Comparison of ENCODE assay signal across 8 cellular contexts in genomic region chr1:209190591-209191241, GRCh38.
A peak's percentile ranks its signal among the peaks of the same experiment; 100 is the strongest.
DNase-seq lines count a peak whose midpoint lies in the region; ATAC-seq and TF ChIP-seq lines count a peak whose summit lies in the region.

No MANE protein-coding gene starts in this region.

- H3K4me3 Mint-ChIP-seq in natural killer cell (no peak overlapping the region), GM23338 (no peak overlapping the region)
- H3K4me3 Mint-ChIP-seq in natural killer cell treated with Interleukin-12 subunit alpha and Interleukin-12 subunit beta and Interleukin-15 and Interleukin-18, amount 100 ng/mL, for 72 hours: no peak overlapping the region
- no peak overlapping the region for H3K4me3 Mint-ChIP-seq in CD4-positive, alpha-beta T cell

- no peaks in the 10 kb centered on the region for H3K79me2 ChIP-seq in GM23338 (replicated peaks; ENCODE audit: insufficient read depth)

- POLR2A ChIA-PET in CD4-positive, alpha-beta T cell (lab: Charles Lee): no interaction called here

- CTCF ChIA-PET in CD4-positive, alpha-beta T cell (lab: Charles Lee): no interaction called here

- no peaks in the 10 kb centered on the region for H4K20me1 ChIP-seq in GM23338 (replicated peaks; ENCODE audit: insufficient read depth)

- H2AFZ ChIP-seq in GM23338: peak overlapping the region; percentile 30; the same call in 1 of the 2 replicates

- H3F3A ChIP-seq in GM23338 (replicated peaks; ENCODE audit: low read depth): no peaks in the 10 kb centered on the region

- H3K27me3 ChIP-seq in GM23338 (ENCODE audit: insufficient read depth): no peaks in the 10 kb centered on the region
- H3K27me3 ChIP-seq in CD4-positive, alpha-beta T cell (ENCODE audit: control insufficient read depth, insufficient read depth, low read length): no peaks in the 10 kb centered on the region

- H3K9me3 Mint-ChIP-seq in natural killer cell (peaks cover 2 to 3% of the 10 kb centered on the region in 2 donors), GM23338 (peaks cover 16% of the 10 kb centered on the region)
- H3K9me3 Mint-ChIP-seq in natural killer cell treated with Interleukin-12 subunit alpha and Interleukin-12 subunit beta and Interleukin-15 and Interleukin-18, amount 100 ng/mL, for 72 hours: peaks cover 7% of the 10 kb centered on the region
- peaks cover 9% of the 10 kb centered on the region for H3K9me3 Mint-ChIP-seq in CD4-positive, alpha-beta T cell

- H3K27ac Mint-ChIP-seq in natural killer cell (no peak overlapping the region), GM23338 (no peak overlapping the region)
- no peak overlapping the region for H3K27ac Mint-ChIP-seq in natural killer cell treated with Interleukin-12 subunit alpha and Interleukin-12 subunit beta and Interleukin-15 and Interleukin-18, amount 100 ng/mL, for 72 hours
- H3K27ac Mint-ChIP-seq in CD4-positive, alpha-beta T cell: no peak overlapping the region

- H3K9me3 ChIP-seq in CD4-positive, alpha-beta T cell (ENCODE audit: control insufficient read depth, low read length): peaks cover 10% of the 10 kb centered on the region

- H3K4me1 ChIP-seq in GM23338 (ENCODE audit: insufficient read depth): peaks cover 26% of the 10 kb centered on the region

- H3K4me3 ChIP-seq in GM23338 (no peak overlapping the region), fibroblast of the aortic adventitia (ENCODE audit: low read depth, low read length) (no peak overlapping the region)

- no peaks in the 10 kb centered on the region for H3K36me3 ChIP-seq in GM23338 (ENCODE audit: insufficient read depth)

- intact Hi-C loops in natural killer cell (cut with micrococcal nuclease): no loop called here
- intact Hi-C loops in CD4-positive, alpha-beta T cell (cut with DNase I, micrococcal nuclease): no loop called here

- 0 out of 2 replicates have a peak, but pooled peaks cover 4% of the 10 kb centered on the region for H3K9me2 ChIP-seq in GM23338 (ENCODE audit: insufficient read depth)

- H3K27ac ChIP-seq in GM23338 (ENCODE audit: low read depth): no peak overlapping the region
- H3K27ac ChIP-seq in CD4-positive, alpha-beta T cell (ENCODE audit: low read depth, low read length): no peak overlapping the region

- TF ChIP-seq CTCF in natural killer cell (IDR thresholded peaks at IDR 0.05) (peak; percentile 15), GM23338 (conservative IDR thresholded peaks at IDR 0.05; ENCODE audit: low read depth in 2 of 2) (peak; percentile 93 to 98), fibroblast of the aortic adventitia (IDR thresholded peaks at IDR 0.05; ENCODE audit: insufficient read depth, low read length) (peak; percentile 74)
- TF ChIP-seq CTCF in CD4-positive, alpha-beta T cell (IDR thresholded peaks at IDR 0.05): no peak

- H3K36me3 Mint-ChIP-seq in natural killer cell (peaks cover under 1% of the 10 kb centered on the region), GM23338 (ENCODE audit: low read depth) (peaks cover 16% of the 10 kb centered on the region; the same call in 2 of the 3 replicates)
- H3K36me3 Mint-ChIP-seq in natural killer cell treated with Interleukin-12 subunit alpha and Interleukin-12 subunit beta and Interleukin-15 and Interleukin-18, amount 100 ng/mL, for 72 hours: peaks cover 5% of the 10 kb centered on the region
- no peaks in the 10 kb centered on the region for H3K36me3 Mint-ChIP-seq in CD4-positive, alpha-beta T cell (ENCODE audit: low read depth)

- no peaks in the 10 kb centered on the region for H3K27me3 Mint-ChIP-seq in natural killer cell (ENCODE audit: low read depth in 2 of 2)
- H3K27me3 Mint-ChIP-seq in natural killer cell treated with Interleukin-12 subunit alpha and Interleukin-12 subunit beta and Interleukin-15 and Interleukin-18, amount 100 ng/mL, for 72 hours: no peaks in the 10 kb centered on the region
- H3K27me3 Mint-ChIP-seq in GM23338 (ENCODE audit: insufficient read depth, low read depth, poor library complexity): peaks cover 2% of the 10 kb centered on the region
- peaks cover 19% of the 10 kb centered on the region for H3K27me3 Mint-ChIP-seq in CD4-positive, alpha-beta T cell

- DNase-seq in natural killer cell: no peak
- DNase-seq in natural killer cell treated with Interleukin-12 subunit alpha and Interleukin-12 subunit beta and Interleukin-15 and Interleukin-18, amount 100 ng/mL, for 72 hours (ENCODE audit: low spot score): no peak
- DNase-seq in GM23338 (ENCODE audit: low spot score): peak; percentile 93
- DNase-seq in LHCN-M2 (ENCODE audit: low read depth): peak; percentile 64
- DNase-seq in SK-N-DZ (ENCODE audit: low spot score): peak; percentile 77
- peak; percentile 37 for DNase-seq in fibroblast of the aortic adventitia (ENCODE audit: low read depth)
- peak; percentile 80 for DNase-seq in retina
- DNase-seq in CD4-positive, alpha-beta T cell: no peak

- no peak for ATAC-seq in natural killer cell
- no peak for ATAC-seq in natural killer cell treated with Interleukin-12 subunit alpha and Interleukin-12 subunit beta and Interleukin-15 and Interleukin-18, amount 100 ng/mL, for 72 hours
- ATAC-seq in GM23338: peak; percentile 100
- no peak for ATAC-seq in CD4-positive, alpha-beta T cell (ENCODE audit: poor library complexity)

- H3K4me1 Mint-ChIP-seq in natural killer cell (no peaks in the 10 kb centered on the region), GM23338 (peaks cover 20% of the 10 kb centered on the region; the same call in 2 of the 3 replicates)
- no peaks in the 10 kb centered on the region for H3K4me1 Mint-ChIP-seq in natural killer cell treated with Interleukin-12 subunit alpha and Interleukin-12 subunit beta and Interleukin-15 and Interleukin-18, amount 100 ng/mL, for 72 hours (ENCODE audit: low read depth in 2 of 2)
- no peaks in the 10 kb centered on the region for H3K4me1 Mint-ChIP-seq in CD4-positive, alpha-beta T cell (ENCODE audit: low read depth)

- H3K4me2 ChIP-seq in GM23338: no peak overlapping the region

TF ChIP-seq in GM23338, 12 proteins besides CTCF, POLR2A, EP300 and RAD21:
- TF ChIP-seq CREB1 (CRISPR knock-in tag; IDR thresholded peaks at IDR 0.05; ENCODE audit: low read depth) (peak; percentile 21; the same call in 1 of the 2 replicates), ZNF462 (CRISPR knock-in tag; IDR thresholded peaks at IDR 0.05) (peak; percentile 49; the same call in 1 of the 2 replicates), EZH2phosphoT487 (IDR thresholded peaks at IDR 0.05; ENCODE audit: unreplicated experiment) (no peak)

Comparison
In these comparisons a context has a peak if more than half of its experiments do, and no peak if none do; other contexts are left out.
1. DNase-seq: peak in GM23338 (single experiment), LHCN-M2 (single experiment), SK-N-DZ (single experiment), fibroblast of the aortic adventitia (single experiment) and retina (single experiment); none in natural killer cell (single experiment), natural killer cell treated with Interleukin-12 subunit alpha and Interleukin-12 subunit beta and Interleukin-15 and Interleukin-18, amount 100 ng/mL, for 72 hours (single experiment) and CD4-positive, alpha-beta T cell (0 of 10).